In genomic region chr1:220994671-220995070, GRCh38 we compare ENCODE assay signal across 27 cellular contexts.
A peak's percentile ranks its signal among the peaks of the same experiment; 100 is the strongest.
DNase-seq lines count a peak whose midpoint lies in the region; ATAC-seq and TF ChIP-seq lines count a peak whose summit lies in the region.
"Had no signal": no experiment of that assay in that cellular context is flagged by ENCODE, and none has a peak within 500 bp of the region (broad histone marks: within the 10 kb centered on the region; RNA-seq: fewer than 3 reads in every experiment).

No MANE protein-coding gene starts in this region.

- no peaks in the 10 kb centered on the region for H3K36me3 Mint-ChIP-seq in stimulated activated memory B cell treated with anti-CD40 and anti-IgM and Interleukin-4, amounts not matched to agents 10 μg/mL and 1 μg/mL and 100 μg/mL, for 72 hours
- H3K36me3 Mint-ChIP-seq in stimulated activated naive B cell treated with anti-CD40 and anti-IgM and Interleukin-4, amounts not matched to agents 10 μg/mL and 1 μg/mL and 100 μg/mL, for 72 hours = peaks cover 4 to 9% of the 10 kb centered on the region in 2 donors
- H3K36me3 Mint-ChIP-seq in WTC11 = peaks cover 3% of the 10 kb centered on the region
- H3K36me3 Mint-ChIP-seq: CD14-positive monocyte; CD4-positive, alpha-beta memory T cell; CD4-positive, CD25-positive, alpha-beta regulatory T cell; CD8-positive, alpha-beta memory T cell; CD8-positive, alpha-beta T cell had no signal

- peaks cover 5% of the 10 kb centered on the region for H3K9me3 Mint-ChIP-seq in stimulated activated memory B cell treated with anti-CD40 and anti-IgM and Interleukin-4, amounts not matched to agents 10 μg/mL and 1 μg/mL and 100 μg/mL, for 72 hours
- H3K9me3 Mint-ChIP-seq in stimulated activated naive B cell treated with anti-CD40 and anti-IgM and Interleukin-4, amounts not matched to agents 10 μg/mL and 1 μg/mL and 100 μg/mL, for 72 hours = peaks cover 9 to 10% of the 10 kb centered on the region in 2 donors
- peaks cover 6% of the 10 kb centered on the region for H3K9me3 Mint-ChIP-seq in WTC11

- POLR2A ChIA-PET in WTC11 (lab: Charles Lee) = no interaction called here

- H3K27ac Mint-ChIP-seq in stimulated activated memory B cell treated with anti-CD40 and anti-IgM and Interleukin-4, amounts not matched to agents 10 μg/mL and 1 μg/mL and 100 μg/mL, for 72 hours = peak overlapping the region; percentile 48
- H3K27ac Mint-ChIP-seq in stimulated activated naive B cell treated with anti-CD40 and anti-IgM and Interleukin-4, amounts not matched to agents 10 μg/mL and 1 μg/mL and 100 μg/mL, for 72 hours = no peak overlapping the region
- no peak overlapping the region for H3K27ac Mint-ChIP-seq in WTC11
- H3K27ac Mint-ChIP-seq: B cell; CD4-positive, alpha-beta memory T cell; CD4-positive, alpha-beta T cell; CD4-positive, CD25-positive, alpha-beta regulatory T cell; CD8-positive, alpha-beta memory T cell; CD8-positive, alpha-beta T cell had no signal

- no peaks in the 10 kb centered on the region for H3K27me3 Mint-ChIP-seq in stimulated activated memory B cell treated with anti-CD40 and anti-IgM and Interleukin-4, amounts not matched to agents 10 μg/mL and 1 μg/mL and 100 μg/mL, for 72 hours
- H3K27me3 Mint-ChIP-seq in stimulated activated naive B cell treated with anti-CD40 and anti-IgM and Interleukin-4, amounts not matched to agents 10 μg/mL and 1 μg/mL and 100 μg/mL, for 72 hours = no peaks in the 10 kb centered on the region
- H3K27me3 Mint-ChIP-seq in WTC11 (ENCODE audit: low read depth) = no peaks in the 10 kb centered on the region
- H3K27me3 Mint-ChIP-seq: B cell; CD4-positive, CD25-positive, alpha-beta regulatory T cell had no signal

- TF ChIP-seq CTCF in WTC11 (IDR thresholded peaks at IDR 0.05) = no peak

- no peak for DNase-seq in stimulated activated naive B cell treated with anti-CD40 and anti-IgM and Interleukin-4, amounts not matched to agents 10 μg/mL and 1 μg/mL and 100 μg/mL, for 72 hours
- no peak for DNase-seq in WTC11 (ENCODE audit: low spot score)
- DNase-seq: 8988T; ACHN; AML-193; BE2C; C1 segment of cervical spinal cord; Caco-2; Calu3; CD4-positive, alpha-beta memory T cell; CD4-positive, alpha-beta T cell; CD4-positive, CD25-positive, alpha-beta regulatory T cell; CD8-positive, alpha-beta memory T cell; CD8-positive, alpha-beta T cell; COR-L47; DMS 273 treated with DMSO at 0.1 percent for 48 hours; DMS153; DMS53; DMS79; DMS79 treated with DMSO at 0.1 percent for 48 hours; DND-41; EL had no signal

- H3K4me3 Mint-ChIP-seq in stimulated activated memory B cell treated with anti-CD40 and anti-IgM and Interleukin-4, amounts not matched to agents 10 μg/mL and 1 μg/mL and 100 μg/mL, for 72 hours = no peak overlapping the region
- no peak overlapping the region for H3K4me3 Mint-ChIP-seq in stimulated activated naive B cell treated with anti-CD40 and anti-IgM and Interleukin-4, amounts not matched to agents 10 μg/mL and 1 μg/mL and 100 μg/mL, for 72 hours
- no peak overlapping the region for H3K4me3 Mint-ChIP-seq in WTC11
- H3K4me3 Mint-ChIP-seq: B cell; CD14-positive monocyte; CD4-positive, alpha-beta memory T cell; CD4-positive, alpha-beta T cell; CD4-positive, CD25-positive, alpha-beta regulatory T cell; CD8-positive, alpha-beta memory T cell; CD8-positive, alpha-beta T cell had no signal

- no peak for ATAC-seq in stimulated activated memory B cell treated with anti-CD40 and anti-IgM and Interleukin-4, amounts not matched to agents 10 μg/mL and 1 μg/mL and 100 μg/mL, for 72 hours
- peak; percentile 60 to 62 for ATAC-seq in stimulated activated naive B cell treated with anti-CD40 and anti-IgM and Interleukin-4, amounts not matched to agents 10 μg/mL and 1 μg/mL and 100 μg/mL, for 72 hours (replicated peaks)
- ATAC-seq in WTC11 (no peak), GM21825 (IDR thresholded peaks at IDR 0.05; ENCODE audit: unreplicated experiment) (no peak)
- ATAC-seq: A549; CD8-positive, alpha-beta T cell had no signal

- peaks cover 27% of the 10 kb centered on the region for H3K4me1 Mint-ChIP-seq in stimulated activated memory B cell treated with anti-CD40 and anti-IgM and Interleukin-4, amounts not matched to agents 10 μg/mL and 1 μg/mL and 100 μg/mL, for 72 hours
- peaks cover 21 to 27% of the 10 kb centered on the region in 2 donors for H3K4me1 Mint-ChIP-seq in stimulated activated naive B cell treated with anti-CD40 and anti-IgM and Interleukin-4, amounts not matched to agents 10 μg/mL and 1 μg/mL and 100 μg/mL, for 72 hours
- peaks cover 16% of the 10 kb centered on the region for H3K4me1 Mint-ChIP-seq in WTC11
- H3K4me1 Mint-ChIP-seq: CD4-positive, alpha-beta memory T cell; CD4-positive, CD25-positive, alpha-beta regulatory T cell; CD8-positive, alpha-beta memory T cell had no signal

- CTCF ChIA-PET in WTC11 (lab: Charles Lee) = no interaction called here

TF ChIP-seq in WTC11, 78 proteins besides CTCF, POLR2A, EP300 and RAD21:
- TF ChIP-seq TCF7 (CRISPR knock-in tag; IDR thresholded peaks at IDR 0.05; ENCODE audit: low read depth) (no peak), GRHL2 (CRISPR knock-in tag; IDR thresholded peaks at IDR 0.05; ENCODE audit: insufficient replicate concordance, severe bottlenecking) (no peak), FOXJ3 (CRISPR knock-in tag; IDR thresholded peaks at IDR 0.05; ENCODE audit: borderline replicate concordance) (no peak), ZNF425 (CRISPR knock-in tag; conservative IDR thresholded peaks at IDR 0.05) (no peak), ZNF671 (CRISPR knock-in tag; IDR thresholded peaks at IDR 0.05) (no peak), SOX15 (CRISPR knock-in tag; IDR thresholded peaks at IDR 0.05) (no peak), ETV6 (CRISPR knock-in tag; IDR thresholded peaks at IDR 0.05) (no peak), ZNF281 (CRISPR knock-in tag; IDR thresholded peaks at IDR 0.05) (no peak), E2F4 (CRISPR knock-in tag; IDR thresholded peaks at IDR 0.05; ENCODE audit: borderline replicate concordance, low read depth) (no peak), ATF2 (CRISPR knock-in tag; IDR thresholded peaks at IDR 0.05; ENCODE audit: borderline replicate concordance, low read depth) (no peak)

Comparison
In these comparisons a context has a peak if more than half of its experiments do, and no peak if none do; other contexts are left out.
1. ATAC-seq: peak in stimulated activated naive B cell treated with anti-CD40 and anti-IgM and Interleukin-4, amounts not matched to agents 10 μg/mL and 1 μg/mL and 100 μg/mL, for 72 hours (2 of 2); none in stimulated activated memory B cell treated with anti-CD40 and anti-IgM and Interleukin-4, amounts not matched to agents 10 μg/mL and 1 μg/mL and 100 μg/mL, for 72 hours (single experiment), WTC11 (single experiment) and GM21825 (single experiment).